Comparison of ENCODE assay signal across 13 cellular contexts in genomic region chr1:31414692-31415370, GRCh38. TPM values are rescaled to one million over a fixed set of nuclear protein-coding genes. Genes with fewer than 3 reads are reported as not detected.
DNase-seq lines count a peak whose midpoint lies in the region; ATAC-seq and TF ChIP-seq lines count a peak whose summit lies in the region.
"Had no signal": no experiment of that assay in that cellular context is flagged by ENCODE, and none has a peak within 500 bp of the region (broad histone marks: within the 10 kb centered on the region; RNA-seq: fewer than 3 reads in every experiment).

No MANE protein-coding gene starts in this region.

- intact Hi-C loops in prostate gland (cut with DNase I), result no loop called here

- H3K9me3 ChIP-seq in SJSA1 (replicated peaks), result no peaks in the 10 kb centered on the region
- H3K9me3 ChIP-seq in iPS DF 6.9 (ENCODE audit: control insufficient read depth, insufficient read depth, low read length), result no peaks in the 10 kb centered on the region
- H3K9me3 ChIP-seq in prostate gland, result no peaks in the 10 kb centered on the region
- H3K9me3 ChIP-seq: tibial nerve had no signal

- DNase-seq in EH (ENCODE audit: low read depth) (peak; percentile 25), SJSA1 (ENCODE audit: low read depth in 1 of 2, low spot score in 2 of 2) (no peak), iPS DF 6.9 (ENCODE audit: low read depth, low spot score) (no peak), prostate gland (ENCODE audit: low spot score) (no peak), T-helper 9 cell (no peak), AG20443 (ENCODE audit: low spot score) (no peak)
- DNase-seq: NCI-H510A; stimulated activated CD4-positive, alpha-beta T cell treated with anti-CD3 and anti-CD28 coated beads, Interleukin-4, amount 100 ng/mL, for 24 hours had no signal

- peak; percentile 57 for TF ChIP-seq POLR2A in prostate gland (IDR thresholded peaks at IDR 0.05)

- no CpG with 5 or more reads among the region's 6 CpGs for WGBS in iPS DF 6.9 (ENCODE audit: insufficient coverage, insufficient read length)
- 80% methylated on average over 6 of the region's 6 CpGs for WGBS in prostate gland

- H3K4me3 ChIP-seq in SJSA1, result peak overlapping the region; percentile 86
- H3K4me3 ChIP-seq in iPS DF 6.9 (ENCODE audit: low read length), result peak overlapping the region; percentile 78; the same call in 1 of the 2 replicates
- no peak overlapping the region for H3K4me3 ChIP-seq in prostate gland

- H3K27ac ChIP-seq in SJSA1 (no peak overlapping the region), iPS DF 6.9 (ENCODE audit: low read length) (no peak overlapping the region), prostate gland (peak overlapping the region; percentile 91 to 92)
- H3K27ac ChIP-seq: tibial nerve had no signal

- H3K36me3 ChIP-seq in SJSA1 (peaks cover 26% of the 10 kb centered on the region; the same call in 1 of the 2 replicates), iPS DF 6.9 (ENCODE audit: control insufficient read depth, insufficient read depth, low read length) (no peaks in the 10 kb centered on the region), prostate gland (no peaks in the 10 kb centered on the region)
- H3K36me3 ChIP-seq: tibial nerve had no signal

- H3K27me3 ChIP-seq in SJSA1 (replicated peaks) (no peaks in the 10 kb centered on the region), iPS DF 6.9 (ENCODE audit: control insufficient read depth, insufficient read depth, low read length) (no peaks in the 10 kb centered on the region), prostate gland (replicated peaks; ENCODE audit: insufficient read depth) (no peaks in the 10 kb centered on the region)

- no peak for TF ChIP-seq CTCF in prostate gland (IDR thresholded peaks at IDR 0.05)

- ATAC-seq in HG02840 (IDR thresholded peaks at IDR 0.05; ENCODE audit: low FRiP score, unreplicated experiment) (no peak), GM19463 (IDR thresholded peaks at IDR 0.05; ENCODE audit: unreplicated experiment) (no peak)
- ATAC-seq: activated T-helper 17 cell treated with anti-CD3 and anti-CD28 coated beads, Interleukin-2, amount 50 U/mL, for 72 hours had no signal

- peaks cover 37% of the 10 kb centered on the region for H3K4me1 ChIP-seq in SJSA1 (replicated peaks)
- H3K4me1 ChIP-seq in iPS DF 6.9 (ENCODE audit: control insufficient read depth, insufficient read depth, low read length), result peaks cover 6% of the 10 kb centered on the region
- H3K4me1 ChIP-seq in prostate gland (replicated peaks), result no peaks in the 10 kb centered on the region

RNA-seq across cellular contexts. Expression of gene SERINC2, which starts 1.8 kb away (rescaled TPM):
- total RNA-seq in SJSA1 (2014; rRNA removed; shearing (Covaris generic)), result 10.4 and 16.6 TPM in 2 replicates
- 100 to 1,000 TPM in 1 of 2 donors, 10 to 100 TPM in 1; 76.1 to 110 TPM for total RNA-seq in prostate gland
- total RNA-seq: T-helper 2 cell treated with Interferon-gamma antibody and Interleukin-4, amounts not matched to agents 100 ng/mL and 5 ng/mL, for 36 hours had no signal

RNA-seq across cellular contexts. Expression of gene FABP3, which starts 42.0 kb away (rescaled TPM):
- 0.24 TPM in 1 of 2 replicates, not detected in the other for total RNA-seq in SJSA1 (2014; rRNA removed; shearing (Covaris generic))
- 10 to 100 TPM; 25.0 to 54.1 TPM for total RNA-seq in prostate gland
- total RNA-seq: activated T-helper 17 cell treated with anti-CD3 and anti-CD28 coated beads, Interleukin-2, amount 50 U/mL, for 72 hours; T-helper 2 cell treated with Interferon-gamma antibody and Interleukin-4, amounts not matched to agents 100 ng/mL and 5 ng/mL, for 36 hours had no signal

Comparison
In these comparisons a context has a peak if more than half of its experiments do, and no peak if none do; other contexts are left out.
1. H3K27ac ChIP-seq: peak in prostate gland (2 of 2); none in SJSA1 (single experiment) and iPS DF 6.9 (single experiment).
2. H3K4me3 ChIP-seq: peak in SJSA1 (single experiment) and iPS DF 6.9 (single experiment); none in prostate gland (0 of 2).
3. RNA of gene FABP3, which starts 42.0 kb away (total RNA-seq): 25.0 to 54.1 TPM in prostate gland; 0.24 TPM in SJSA1; every median in the first group is over 10 times any median in the second.